17 cellular contexts compared by ENCODE assay signal in the genomic region with DNA sequence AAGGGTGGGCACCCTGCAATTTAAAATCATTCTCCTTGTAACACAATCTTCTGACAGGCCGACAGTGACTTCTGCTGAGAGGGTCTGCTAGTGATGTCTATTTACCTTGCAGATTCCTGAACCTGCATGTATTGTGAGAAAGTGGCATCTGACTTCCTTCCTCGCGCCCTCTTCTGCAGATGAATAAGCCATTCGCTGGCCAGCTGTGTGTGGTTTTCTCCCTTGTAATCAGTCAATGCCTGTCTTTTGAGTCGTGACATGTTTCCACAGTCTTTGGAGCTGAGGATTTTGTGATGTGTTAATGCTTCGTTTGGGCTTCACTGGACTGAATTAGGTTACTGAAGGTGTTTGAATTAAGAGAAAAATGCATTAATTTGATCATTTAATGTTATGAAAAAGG.
DNase-seq lines count a peak whose midpoint lies in the region; ATAC-seq lines count a peak whose summit lies in the region.
"Had no signal": no experiment of that assay in that cellular context is flagged by ENCODE, and none has a peak within 500 bp of the region (broad histone marks: within the 10 kb centered on the region; RNA-seq: fewer than 3 reads in every experiment).

No MANE protein-coding gene starts in this region.

- H3K27me3 ChIP-seq in H7 (ENCODE audit: control insufficient read depth, insufficient read depth, low read length): no peaks in the 10 kb centered on the region
- H3K27me3 ChIP-seq: BLaER1, vagina had no signal

- H3K36me3 ChIP-seq in H7 (replicated peaks; ENCODE audit: control insufficient read depth, insufficient read depth, low read length): no peaks in the 10 kb centered on the region
- H3K36me3 ChIP-seq: BLaER1, prostate gland, vagina had no signal

- ATAC-seq in GM18870 (IDR thresholded peaks at IDR 0.05; ENCODE audit: unreplicated experiment): peak; percentile 26
- ATAC-seq: activated CD8-positive, alpha-beta T cell treated with anti-CD3 and anti-CD28 coated beads, Interleukin-2, amount 10 ng/mL, durations not matched to agents 7 days and 5 days; mucosa of descending colon had no signal

- peak; percentile 5 for DNase-seq in H7
- DNase-seq in astrocyte of the hippocampus (ENCODE audit: low read depth, low spot score): peak; percentile 67
- peak; percentile 8 for DNase-seq in left kidney (ENCODE audit: low read depth, low spot score)
- no peak for DNase-seq in stimulated activated CD4-positive, alpha-beta T cell treated with anti-CD3 and anti-CD28 coated beads, Interleukin-2, amount 100 ng/mL, for 48 hours
- no peak for DNase-seq in NCI-H526 treated with DMSO at 0.1 percent for 48 hours (lab: John Stamatoyannopoulos, UW)
- DNase-seq in UCSD-AML1 (lab: John Stamatoyannopoulos, UW; ENCODE audit: unreplicated experiment): no peak
- no peak for DNase-seq in HuH-7.5 (ENCODE audit: low spot score)
- DNase-seq: activated CD8-positive, alpha-beta T cell treated with anti-CD3 and anti-CD28 coated beads, Interleukin-2, amount 10 ng/mL, durations not matched to agents 7 days and 5 days; NCI-H1417 treated with DMSO at 0.1 percent for 48 hours; NCI-H2107; NCI-H524 had no signal

- no peak overlapping the region for H3K4me3 ChIP-seq in H7 (ENCODE audit: insufficient read depth, low read depth, low read length)
- H3K4me3 ChIP-seq: BLaER1, mucosa of descending colon, prostate gland, SK-N-MC, vagina had no signal

Comparison
In these comparisons a context has a peak if more than half of its experiments do, and no peak if none do; other contexts are left out.
1. DNase-seq: peak in H7 (single experiment), astrocyte of the hippocampus (single experiment) and left kidney (single experiment); none in stimulated activated CD4-positive, alpha-beta T cell treated with anti-CD3 and anti-CD28 coated beads, Interleukin-2, amount 100 ng/mL, for 48 hours (0 of 2), NCI-H526 treated with DMSO at 0.1 percent for 48 hours (single experiment), UCSD-AML1 (single experiment) and HuH-7.5 (single experiment).